In genomic region chr11:76453248-76453647, GRCh38 we compare ENCODE assay signal across 16 cellular contexts. TPM values are rescaled to one million over a fixed set of nuclear protein-coding genes. Genes with fewer than 3 reads are reported as not detected.
DNase-seq lines count a peak whose midpoint lies in the region; ATAC-seq, FAIRE-seq and TF ChIP-seq lines count a peak whose summit lies in the region.
"Had no signal": no experiment of that assay in that cellular context is flagged by ENCODE, and none has a peak within 500 bp of the region (broad histone marks: within the 10 kb centered on the region; RNA-seq: fewer than 3 reads in every experiment).

No MANE protein-coding gene starts in this region.

- H3K4me1 ChIP-seq in uterus (peaks cover 0 to 3% of the 10 kb centered on the region in 2 donors), spleen (peaks cover 0 to 19% (median 0%) of the 10 kb centered on the region in 6 donors)

- H3K9me3 ChIP-seq in uterus: no peaks in the 10 kb centered on the region
- no peaks in the 10 kb centered on the region for H3K9me3 ChIP-seq in spleen

- 93 to 96% (median 96%) methylated on average over 6 of the region's 6 CpGs for WGBS in spleen, 5 donors

- H3K27ac Mint-ChIP-seq in nephron progenitor cell: peak overlapping the region; percentile 47
- H3K27ac Mint-ChIP-seq: CD4-positive, alpha-beta T cell had no signal

- FAIRE-seq in G401.6 (lab: Jason Lieb, UNC): peak; percentile 21
- FAIRE-seq: HepG2 had no signal

- DNase-seq in HuH-7 (ENCODE audit: low spot score) (peak; percentile 9), foreskin melanocyte (peak; percentile 29), nephron progenitor cell (no peak), uterus (no peak), spleen (no peak)
- DNase-seq in activated naive CD4-positive, alpha-beta T cell treated with anti-CD3 and anti-CD28 coated beads, Interleukin-2, amount 50 U/mL, for 16 hours: no peak
- DNase-seq: CD4-positive, alpha-beta T cell; Karpas-422; NCI-H1930; NCI-H2171; NCI-H510A; SHP77 treated with DMSO at 0.1 percent for 48 hours had no signal

- H3K27me3 Mint-ChIP-seq in nephron progenitor cell (ENCODE audit: low read depth, poor library complexity): no peaks in the 10 kb centered on the region
- H3K27me3 Mint-ChIP-seq: CD4-positive, alpha-beta T cell had no signal

- no peaks in the 10 kb centered on the region for H3K36me3 ChIP-seq in uterus
- peaks cover 0 to 98% (median 24%) of the 10 kb centered on the region in 6 donors for H3K36me3 ChIP-seq in spleen

- H3K9me3 Mint-ChIP-seq in nephron progenitor cell: no peaks in the 10 kb centered on the region
- H3K9me3 Mint-ChIP-seq: CD4-positive, alpha-beta T cell had no signal

- H3K27me3 ChIP-seq in uterus: no peaks in the 10 kb centered on the region
- no peaks in the 10 kb centered on the region for H3K27me3 ChIP-seq in spleen (replicated peaks in 1 of 7)

- H3K4me3 Mint-ChIP-seq in nephron progenitor cell: no peak overlapping the region
- H3K4me3 Mint-ChIP-seq: CD4-positive, alpha-beta T cell had no signal

- TF ChIP-seq CTCF in nephron progenitor cell (IDR thresholded peaks at IDR 0.05) (no peak), uterus (IDR thresholded peaks at IDR 0.05) (no peak), spleen (IDR thresholded peaks at IDR 0.05 in 8 of 11, conservative IDR thresholded peaks at IDR 0.05 in 3 of 11) (no peak)

- H3K36me3 Mint-ChIP-seq in nephron progenitor cell (ENCODE audit: low read depth): peaks cover 47% of the 10 kb centered on the region

- peaks cover 51% of the 10 kb centered on the region for H3K4me1 Mint-ChIP-seq in nephron progenitor cell

- no peak for ATAC-seq in GM19455 (IDR thresholded peaks at IDR 0.05; ENCODE audit: unreplicated experiment)
- ATAC-seq: HepG2 had no signal

- H3K4me3 ChIP-seq in uterus (no peak overlapping the region), spleen (no peak overlapping the region)

- intact Hi-C loops in uterus (cut with DNase I; ENCODE audit: low total_unique reads) (no loop called here), spleen (cut with DNase I; ENCODE audit: low total_unique reads) (no loop called here)

- H3K27ac ChIP-seq in uterus (no peak overlapping the region), spleen (no peak overlapping the region)
- H3K27ac ChIP-seq: HL-60 had no signal

- TF ChIP-seq POLR2A in uterus (IDR thresholded peaks at IDR 0.05) (no peak), spleen (IDR thresholded peaks at IDR 0.05) (no peak)

RNA-seq across cellular contexts. Expression of gene EMSY, which starts 8.4 kb away (rescaled TPM):
- 10 to 100 TPM; 13.2 to 43.4 (median 29.0) TPM for total RNA-seq in uterus
- total RNA-seq in spleen: 10 to 100 TPM; 28.2 to 81.8 (median 37.4) TPM
- 1 to 10 TPM; 3.8 to 6.8 (median 4.7) TPM for polyA plus RNA-seq in spleen

Comparison
In these comparisons a context has a peak if more than half of its experiments do, and no peak if none do; other contexts are left out.
1. DNase-seq: peak in HuH-7 (single experiment) and foreskin melanocyte (single experiment); none in nephron progenitor cell (single experiment), uterus (0 of 2), activated naive CD4-positive, alpha-beta T cell treated with anti-CD3 and anti-CD28 coated beads, Interleukin-2, amount 50 U/mL, for 16 hours (single experiment) and spleen (single experiment).